In the genomic region with DNA sequence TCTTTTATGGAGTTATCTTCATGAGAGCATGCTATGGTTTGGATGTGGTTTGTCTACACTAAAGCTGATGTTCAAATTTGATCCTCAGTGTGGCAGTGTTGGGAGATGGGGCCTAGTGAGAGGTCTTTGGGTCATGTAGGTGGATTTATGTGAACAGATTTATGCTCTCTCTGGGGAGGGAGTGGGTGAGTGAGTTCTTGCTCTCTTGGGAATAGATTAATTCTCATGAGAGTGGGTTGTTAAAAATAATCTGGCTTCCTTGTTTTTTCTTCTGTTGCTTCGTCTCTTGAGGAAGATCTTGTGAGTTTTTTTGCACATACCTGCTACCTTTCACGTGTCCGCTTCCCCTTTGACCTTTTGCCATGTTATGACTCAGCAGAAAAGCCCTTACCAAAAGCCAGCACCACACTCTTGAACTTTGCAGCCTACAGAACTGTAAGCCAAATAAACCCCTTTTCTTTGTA, we compare ENCODE assay signal across 9 cellular contexts. TPM values are rescaled to one million over a fixed set of nuclear protein-coding genes. Genes with fewer than 3 reads are reported as not detected.
DNase-seq lines count a peak whose midpoint lies in the region; ATAC-seq and TF ChIP-seq lines count a peak whose summit lies in the region.
"Had no signal": no experiment of that assay in that cellular context is flagged by ENCODE, and none has a peak within 500 bp of the region (broad histone marks: within the 10 kb centered on the region; RNA-seq: fewer than 3 reads in every experiment).

No MANE protein-coding gene starts in this region.

- H3K27ac ChIP-seq in heart left ventricle = no peak overlapping the region

- H3K36me3 ChIP-seq in heart left ventricle = no peaks in the 10 kb centered on the region

- no peaks in the 10 kb centered on the region for H3K27me3 Mint-ChIP-seq in progenitor cell of endocrine pancreas
- H3K27me3 Mint-ChIP-seq in activated T-helper 1 cell treated with anti-CD3 and anti-CD28 coated beads, Interleukin-12 subunit alpha, Interleukin-12 subunit beta, Interleukin-2, Interleukin-4 antibody, amounts not matched to agents 30 ng/mL and 10 ng/mL and 1 ng/mL, durations not matched to agents 14 hours and 24 hours and 36 hours (ENCODE audit: insufficient read depth) = no peaks in the 10 kb centered on the region

- H3K9me3 ChIP-seq in heart left ventricle = peaks cover 0 to 5% (median 0%) of the 10 kb centered on the region in 12 donors

- peaks cover 12% of the 10 kb centered on the region for H3K9me3 Mint-ChIP-seq in progenitor cell of endocrine pancreas (ENCODE audit: low read depth)
- no peaks in the 10 kb centered on the region for H3K9me3 Mint-ChIP-seq in activated T-helper 1 cell treated with anti-CD3 and anti-CD28 coated beads, Interleukin-12 subunit alpha, Interleukin-12 subunit beta, Interleukin-2, Interleukin-4 antibody, amounts not matched to agents 30 ng/mL and 10 ng/mL and 1 ng/mL, durations not matched to agents 14 hours and 24 hours and 36 hours
- H3K9me3 Mint-ChIP-seq: nephron had no signal

- WGBS in heart left ventricle, 4 donors = 82 to 89% (median 86%) methylated on average over 3 of the region's 3 CpGs

- intact Hi-C loops in heart left ventricle (cut with DNase I) = no loop called here
- intact Hi-C loops in activated T-helper 1 cell treated with anti-CD3 and anti-CD28 coated beads, Interleukin-12 subunit alpha, Interleukin-12 subunit beta, Interleukin-2, Interleukin-4 antibody, amounts not matched to agents 30 ng/mL and 10 ng/mL and 1 ng/mL, durations not matched to agents 14 hours and 24 hours and 36 hours (cut with micrococcal nuclease) = no loop called here

- ATAC-seq in GM18861 (IDR thresholded peaks at IDR 0.05; ENCODE audit: unreplicated experiment) = peak; percentile 65
- peak; percentile 69 for ATAC-seq in HG02943 (IDR thresholded peaks at IDR 0.05; ENCODE audit: low read depth, unreplicated experiment)
- ATAC-seq in heart left ventricle = no peak
- ATAC-seq in HG02763 (IDR thresholded peaks at IDR 0.05; ENCODE audit: unreplicated experiment) = no peak

- peaks cover 10% of the 10 kb centered on the region for H3K36me3 Mint-ChIP-seq in progenitor cell of endocrine pancreas (ENCODE audit: insufficient read depth)
- H3K36me3 Mint-ChIP-seq in activated T-helper 1 cell treated with anti-CD3 and anti-CD28 coated beads, Interleukin-12 subunit alpha, Interleukin-12 subunit beta, Interleukin-2, Interleukin-4 antibody, amounts not matched to agents 30 ng/mL and 10 ng/mL and 1 ng/mL, durations not matched to agents 14 hours and 24 hours and 36 hours (ENCODE audit: low read depth) = no peaks in the 10 kb centered on the region

- TF ChIP-seq CTCF in progenitor cell of endocrine pancreas (IDR thresholded peaks at IDR 0.05; ENCODE audit: unreplicated experiment) (peak; percentile 5), heart left ventricle (IDR thresholded peaks at IDR 0.05) (no peak)

- no peak overlapping the region for H3K4me3 Mint-ChIP-seq in progenitor cell of endocrine pancreas (ENCODE audit: low read depth)
- H3K4me3 Mint-ChIP-seq in activated T-helper 1 cell treated with anti-CD3 and anti-CD28 coated beads, Interleukin-12 subunit alpha, Interleukin-12 subunit beta, Interleukin-2, Interleukin-4 antibody, amounts not matched to agents 30 ng/mL and 10 ng/mL and 1 ng/mL, durations not matched to agents 14 hours and 24 hours and 36 hours = no peak overlapping the region
- H3K4me3 Mint-ChIP-seq: nephron had no signal

- H3K27me3 ChIP-seq in heart left ventricle = no peaks in the 10 kb centered on the region

- no peak overlapping the region for H3K27ac Mint-ChIP-seq in progenitor cell of endocrine pancreas
- no peak overlapping the region for H3K27ac Mint-ChIP-seq in activated T-helper 1 cell treated with anti-CD3 and anti-CD28 coated beads, Interleukin-12 subunit alpha, Interleukin-12 subunit beta, Interleukin-2, Interleukin-4 antibody, amounts not matched to agents 30 ng/mL and 10 ng/mL and 1 ng/mL, durations not matched to agents 14 hours and 24 hours and 36 hours
- H3K27ac Mint-ChIP-seq: nephron had no signal

- no peak overlapping the region for H3K4me3 ChIP-seq in heart left ventricle

- peaks cover 0 to 17% (median 8%) of the 10 kb centered on the region in 12 donors for H3K4me1 ChIP-seq in heart left ventricle

- TF ChIP-seq POLR2A in heart left ventricle (IDR thresholded peaks at IDR 0.05) = no peak

- H3K4me1 Mint-ChIP-seq in progenitor cell of endocrine pancreas (ENCODE audit: low read depth) = peaks cover 11% of the 10 kb centered on the region
- no peaks in the 10 kb centered on the region for H3K4me1 Mint-ChIP-seq in activated T-helper 1 cell treated with anti-CD3 and anti-CD28 coated beads, Interleukin-12 subunit alpha, Interleukin-12 subunit beta, Interleukin-2, Interleukin-4 antibody, amounts not matched to agents 30 ng/mL and 10 ng/mL and 1 ng/mL, durations not matched to agents 14 hours and 24 hours and 36 hours (ENCODE audit: low read depth)

- DNase-seq in OCI-M1 (lab: John Stamatoyannopoulos, UW) (peak; percentile 61), progenitor cell of endocrine pancreas (ENCODE audit: low spot score, unreplicated experiment) (no peak), heart left ventricle (no peak)
- no peak for DNase-seq in stimulated activated CD4-positive, alpha-beta T cell treated with anti-CD3 and anti-CD28 coated beads, Interleukin-4, amount 100 ng/mL, for 24 hours
- DNase-seq in activated T-helper 1 cell treated with anti-CD3 and anti-CD28 coated beads, Interleukin-12 subunit alpha, Interleukin-12 subunit beta, Interleukin-2, Interleukin-4 antibody, amounts not matched to agents 30 ng/mL and 10 ng/mL and 1 ng/mL, durations not matched to agents 14 hours and 24 hours and 36 hours (ENCODE audit: low spot score) = no peak

RNA-seq across cellular contexts. Expression of a gene that starts 20.5 kb away (rescaled TPM):
- total RNA-seq in progenitor cell of endocrine pancreas (41.9 and 49.8 TPM in 2 replicates), heart left ventricle (10 to 100 TPM; 21.4 to 44.3 (median 23.8) TPM)
- polyA plus RNA-seq in heart left ventricle = 10 to 100 TPM; 19.0 to 30.6 TPM
- 15.3 and 17.1 TPM in 2 replicates for total RNA-seq in activated T-helper 1 cell treated with anti-CD3 and anti-CD28 coated beads, Interleukin-12 subunit alpha, Interleukin-12 subunit beta, Interleukin-2, Interleukin-4 antibody, amounts not matched to agents 30 ng/mL and 10 ng/mL and 1 ng/mL, durations not matched to agents 14 hours and 24 hours and 36 hours

RNA-seq across cellular contexts. Expression of a gene that starts 49.4 kb away (rescaled TPM):
- total RNA-seq in progenitor cell of endocrine pancreas (229 and 243 TPM in 2 replicates), heart left ventricle (100 to 1,000 TPM in 6 of 9 donors, 10 to 100 TPM in 3; 61.6 to 176 (median 111) TPM)
- polyA plus RNA-seq in heart left ventricle = 100 to 1,000 TPM; 148 to 237 TPM
- total RNA-seq in activated T-helper 1 cell treated with anti-CD3 and anti-CD28 coated beads, Interleukin-12 subunit alpha, Interleukin-12 subunit beta, Interleukin-2, Interleukin-4 antibody, amounts not matched to agents 30 ng/mL and 10 ng/mL and 1 ng/mL, durations not matched to agents 14 hours and 24 hours and 36 hours = 147 and 156 TPM in 2 replicates

Comparison
In these comparisons a context has a peak if more than half of its experiments do, and no peak if none do; other contexts are left out.
1. ATAC-seq: peak in GM18861 (single experiment) and HG02943 (single experiment); none in heart left ventricle (0 of 4) and HG02763 (single experiment).